Comparison of ENCODE assay signal across 1 cellular context in the genomic region with DNA sequence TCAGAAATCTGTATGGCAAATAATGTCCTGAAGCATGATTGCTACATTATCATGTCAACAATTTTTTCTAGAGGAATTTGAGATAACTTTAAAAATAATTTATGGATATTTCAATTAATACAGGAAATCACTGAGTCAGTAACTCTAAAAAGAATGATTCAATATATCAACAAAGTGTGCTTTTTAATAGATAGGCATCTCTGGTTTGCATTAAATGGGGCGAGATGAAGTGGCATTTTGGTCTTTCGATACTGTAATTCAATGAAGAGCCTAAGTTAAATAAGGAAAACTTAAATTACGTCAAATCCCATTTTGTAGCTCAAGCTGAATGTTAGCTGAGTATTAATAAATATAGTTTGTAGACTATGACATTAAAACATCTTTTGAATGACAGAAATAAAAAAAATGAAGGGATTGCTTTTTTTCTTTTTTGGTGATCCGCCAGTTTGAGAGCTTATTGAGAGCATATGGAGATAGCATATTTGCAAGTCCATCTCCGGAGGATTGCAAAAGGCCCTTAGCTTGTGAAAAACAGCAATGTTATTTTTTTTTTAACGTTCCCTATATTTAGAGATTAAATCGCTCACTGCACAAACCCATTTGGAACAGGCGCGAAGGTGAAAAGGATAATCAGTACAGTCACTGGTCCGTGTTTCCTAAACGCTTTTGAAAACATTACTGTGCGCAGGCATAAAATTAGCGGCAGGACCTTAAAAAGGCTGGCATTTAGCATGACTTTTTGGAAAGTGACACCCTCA.
TF ChIP-seq lines count a peak whose summit lies in the region.

No MANE protein-coding gene starts in this region.

TF ChIP-seq in GM23338, 12 proteins besides CTCF, POLR2A, EP300 and RAD21:
- TF ChIP-seq, protein P1, sequence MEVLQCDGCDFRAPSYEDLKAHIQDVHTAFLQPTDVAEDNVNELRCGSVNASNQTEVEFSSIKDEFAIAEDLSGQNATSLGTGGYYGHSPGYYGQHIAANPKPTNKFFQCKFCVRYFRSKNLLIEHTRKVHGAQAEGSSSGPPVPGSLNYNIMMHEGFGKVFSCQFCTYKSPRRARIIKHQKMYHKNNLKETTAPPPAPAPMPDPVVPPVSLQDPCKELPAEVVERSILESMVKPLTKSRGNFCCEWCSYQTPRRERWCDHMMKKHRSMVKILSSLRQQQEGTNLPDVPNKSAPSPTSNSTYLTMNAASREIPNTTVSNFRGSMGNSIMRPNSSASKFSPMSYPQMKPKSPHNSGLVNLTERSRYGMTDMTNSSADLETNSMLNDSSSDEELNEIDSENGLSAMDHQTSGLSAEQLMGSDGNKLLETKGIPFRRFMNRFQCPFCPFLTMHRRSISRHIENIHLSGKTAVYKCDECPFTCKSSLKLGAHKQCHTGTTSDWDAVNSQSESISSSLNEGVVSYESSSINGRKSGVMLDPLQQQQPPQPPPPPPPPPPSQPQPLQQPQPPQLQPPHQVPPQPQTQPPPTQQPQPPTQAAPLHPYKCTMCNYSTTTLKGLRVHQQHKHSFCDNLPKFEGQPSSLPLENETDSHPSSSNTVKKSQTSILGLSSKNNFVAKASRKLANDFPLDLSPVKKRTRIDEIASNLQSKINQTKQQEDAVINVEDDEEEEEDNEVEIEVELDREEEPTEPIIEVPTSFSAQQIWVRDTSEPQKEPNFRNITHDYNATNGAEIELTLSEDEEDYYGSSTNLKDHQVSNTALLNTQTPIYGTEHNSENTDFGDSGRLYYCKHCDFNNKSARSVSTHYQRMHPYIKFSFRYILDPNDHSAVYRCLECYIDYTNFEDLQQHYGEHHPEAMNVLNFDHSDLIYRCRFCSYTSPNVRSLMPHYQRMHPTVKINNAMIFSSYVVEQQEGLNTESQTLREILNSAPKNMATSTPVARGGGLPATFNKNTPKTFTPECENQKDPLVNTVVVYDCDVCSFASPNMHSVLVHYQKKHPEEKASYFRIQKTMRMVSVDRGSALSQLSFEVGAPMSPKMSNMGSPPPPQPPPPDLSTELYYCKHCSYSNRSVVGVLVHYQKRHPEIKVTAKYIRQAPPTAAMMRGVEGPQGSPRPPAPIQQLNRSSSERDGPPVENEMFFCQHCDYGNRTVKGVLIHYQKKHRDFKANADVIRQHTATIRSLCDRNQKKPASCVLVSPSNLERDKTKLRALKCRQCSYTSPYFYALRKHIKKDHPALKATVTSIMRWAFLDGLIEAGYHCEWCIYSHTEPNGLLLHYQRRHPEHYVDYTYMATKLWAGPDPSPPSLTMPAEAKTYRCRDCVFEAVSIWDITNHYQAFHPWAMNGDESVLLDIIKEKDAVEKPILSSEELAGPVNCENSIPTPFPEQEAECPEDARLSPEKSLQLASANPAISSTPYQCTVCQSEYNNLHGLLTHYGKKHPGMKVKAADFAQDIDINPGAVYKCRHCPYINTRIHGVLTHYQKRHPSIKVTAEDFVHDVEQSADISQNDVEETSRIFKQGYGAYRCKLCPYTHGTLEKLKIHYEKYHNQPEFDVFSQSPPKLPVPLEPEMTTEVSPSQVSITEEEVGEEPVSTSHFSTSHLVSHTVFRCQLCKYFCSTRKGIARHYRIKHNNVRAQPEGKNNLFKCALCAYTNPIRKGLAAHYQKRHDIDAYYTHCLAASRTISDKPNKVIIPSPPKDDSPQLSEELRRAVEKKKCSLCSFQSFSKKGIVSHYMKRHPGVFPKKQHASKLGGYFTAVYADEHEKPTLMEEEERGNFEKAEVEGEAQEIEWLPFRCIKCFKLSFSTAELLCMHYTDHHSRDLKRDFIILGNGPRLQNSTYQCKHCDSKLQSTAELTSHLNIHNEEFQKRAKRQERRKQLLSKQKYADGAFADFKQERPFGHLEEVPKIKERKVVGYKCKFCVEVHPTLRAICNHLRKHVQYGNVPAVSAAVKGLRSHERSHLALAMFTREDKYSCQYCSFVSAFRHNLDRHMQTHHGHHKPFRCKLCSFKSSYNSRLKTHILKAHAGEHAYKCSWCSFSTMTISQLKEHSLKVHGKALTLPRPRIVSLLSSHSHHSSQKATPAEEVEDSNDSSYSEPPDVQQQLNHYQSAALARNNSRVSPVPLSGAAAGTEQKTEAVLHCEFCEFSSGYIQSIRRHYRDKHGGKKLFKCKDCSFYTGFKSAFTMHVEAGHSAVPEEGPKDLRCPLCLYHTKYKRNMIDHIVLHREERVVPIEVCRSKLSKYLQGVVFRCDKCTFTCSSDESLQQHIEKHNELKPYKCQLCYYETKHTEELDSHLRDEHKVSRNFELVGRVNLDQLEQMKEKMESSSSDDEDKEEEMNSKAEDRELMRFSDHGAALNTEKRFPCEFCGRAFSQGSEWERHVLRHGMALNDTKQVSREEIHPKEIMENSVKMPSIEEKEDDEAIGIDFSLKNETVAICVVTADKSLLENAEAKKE (CRISPR knock-in tag; IDR thresholded peaks at IDR 0.05): no peak
- no peak for TF ChIP-seq STAT1 (IDR thresholded peaks at IDR 0.05; ENCODE audit: unreplicated experiment)
- TF ChIP-seq, protein P2, sequence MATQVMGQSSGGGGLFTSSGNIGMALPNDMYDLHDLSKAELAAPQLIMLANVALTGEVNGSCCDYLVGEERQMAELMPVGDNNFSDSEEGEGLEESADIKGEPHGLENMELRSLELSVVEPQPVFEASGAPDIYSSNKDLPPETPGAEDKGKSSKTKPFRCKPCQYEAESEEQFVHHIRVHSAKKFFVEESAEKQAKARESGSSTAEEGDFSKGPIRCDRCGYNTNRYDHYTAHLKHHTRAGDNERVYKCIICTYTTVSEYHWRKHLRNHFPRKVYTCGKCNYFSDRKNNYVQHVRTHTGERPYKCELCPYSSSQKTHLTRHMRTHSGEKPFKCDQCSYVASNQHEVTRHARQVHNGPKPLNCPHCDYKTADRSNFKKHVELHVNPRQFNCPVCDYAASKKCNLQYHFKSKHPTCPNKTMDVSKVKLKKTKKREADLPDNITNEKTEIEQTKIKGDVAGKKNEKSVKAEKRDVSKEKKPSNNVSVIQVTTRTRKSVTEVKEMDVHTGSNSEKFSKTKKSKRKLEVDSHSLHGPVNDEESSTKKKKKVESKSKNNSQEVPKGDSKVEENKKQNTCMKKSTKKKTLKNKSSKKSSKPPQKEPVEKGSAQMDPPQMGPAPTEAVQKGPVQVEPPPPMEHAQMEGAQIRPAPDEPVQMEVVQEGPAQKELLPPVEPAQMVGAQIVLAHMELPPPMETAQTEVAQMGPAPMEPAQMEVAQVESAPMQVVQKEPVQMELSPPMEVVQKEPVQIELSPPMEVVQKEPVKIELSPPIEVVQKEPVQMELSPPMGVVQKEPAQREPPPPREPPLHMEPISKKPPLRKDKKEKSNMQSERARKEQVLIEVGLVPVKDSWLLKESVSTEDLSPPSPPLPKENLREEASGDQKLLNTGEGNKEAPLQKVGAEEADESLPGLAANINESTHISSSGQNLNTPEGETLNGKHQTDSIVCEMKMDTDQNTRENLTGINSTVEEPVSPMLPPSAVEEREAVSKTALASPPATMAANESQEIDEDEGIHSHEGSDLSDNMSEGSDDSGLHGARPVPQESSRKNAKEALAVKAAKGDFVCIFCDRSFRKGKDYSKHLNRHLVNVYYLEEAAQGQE (IDR thresholded peaks at IDR 0.05; ENCODE audit: unreplicated experiment): no peak
- TF ChIP-seq CREB1 (CRISPR knock-in tag; IDR thresholded peaks at IDR 0.05; ENCODE audit: low read depth): no peak
- TF ChIP-seq EZH2 (IDR thresholded peaks at IDR 0.05; ENCODE audit: low read depth, unreplicated experiment): no peak
- no peak for TF ChIP-seq EZH2phosphoT487 (IDR thresholded peaks at IDR 0.05; ENCODE audit: unreplicated experiment)
- no peak for TF ChIP-seq POLR2AphosphoS5 (IDR thresholded peaks at IDR 0.05; ENCODE audit: low read depth)
- TF ChIP-seq NANOG (IDR thresholded peaks at IDR 0.05; ENCODE audit: borderline replicate concordance): no peak
- TF ChIP-seq, protein P3, sequence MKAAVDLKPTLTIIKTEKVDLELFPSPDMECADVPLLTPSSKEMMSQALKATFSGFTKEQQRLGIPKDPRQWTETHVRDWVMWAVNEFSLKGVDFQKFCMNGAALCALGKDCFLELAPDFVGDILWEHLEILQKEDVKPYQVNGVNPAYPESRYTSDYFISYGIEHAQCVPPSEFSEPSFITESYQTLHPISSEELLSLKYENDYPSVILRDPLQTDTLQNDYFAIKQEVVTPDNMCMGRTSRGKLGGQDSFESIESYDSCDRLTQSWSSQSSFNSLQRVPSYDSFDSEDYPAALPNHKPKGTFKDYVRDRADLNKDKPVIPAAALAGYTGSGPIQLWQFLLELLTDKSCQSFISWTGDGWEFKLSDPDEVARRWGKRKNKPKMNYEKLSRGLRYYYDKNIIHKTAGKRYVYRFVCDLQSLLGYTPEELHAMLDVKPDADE (IDR thresholded peaks at IDR 0.05): no peak
- no peak for TF ChIP-seq ZNF331 (CRISPR knock-in tag; IDR thresholded peaks at IDR 0.05; ENCODE audit: low read depth)
- TF ChIP-seq ZNF114 (CRISPR knock-in tag; IDR thresholded peaks at IDR 0.05): no peak
- no peak for TF ChIP-seq JUNB (IDR thresholded peaks at IDR 0.05; ENCODE audit: unreplicated experiment)
